Comparison of ENCODE assay signal across 1 cellular context in the genomic region with DNA sequence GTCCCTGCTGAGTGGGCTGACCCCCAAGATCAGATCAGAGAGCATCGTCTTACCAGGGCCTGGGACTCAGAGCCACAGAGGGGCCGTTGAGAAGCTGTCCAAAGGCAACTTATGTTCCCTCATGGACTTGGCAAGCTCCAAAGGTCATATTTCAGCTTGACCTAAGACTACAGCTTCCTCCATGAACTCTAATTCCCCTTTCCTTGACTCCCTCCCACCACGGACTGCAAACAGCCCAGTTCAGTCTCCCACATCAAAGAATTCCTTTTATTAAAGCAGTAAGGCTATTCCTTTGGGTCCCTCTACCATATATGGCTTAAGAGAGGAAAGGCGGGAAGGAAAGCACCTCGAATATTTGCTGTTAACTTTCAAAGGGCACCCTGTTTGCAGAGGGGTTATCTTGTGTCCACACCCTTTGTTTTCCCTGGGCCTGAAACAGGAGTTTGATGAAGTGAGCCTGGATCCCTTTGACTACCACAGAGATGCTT.
TF ChIP-seq lines count a peak whose summit lies in the region.

No MANE protein-coding gene starts in this region.

TF ChIP-seq in HepG2, 621 proteins besides CTCF, POLR2A, EP300 and RAD21 (continued from another document):
- TF ChIP-seq ZNF609 (CRISPR knock-in tag; IDR thresholded peaks at IDR 0.05; ENCODE audit: borderline replicate concordance) (peak; percentile 95), YEATS2 (CRISPR knock-in tag; IDR thresholded peaks at IDR 0.05; ENCODE audit: borderline replicate concordance) (0 out of 2 replicates have a peak, but pooled peaks have one; percentile 26), POGZ (CRISPR knock-in tag; IDR thresholded peaks at IDR 0.05) (peak; percentile 72), RARA (CRISPR knock-in tag; IDR thresholded peaks at IDR 0.05) (peak; percentile 96), ZNF296 (CRISPR knock-in tag; conservative IDR thresholded peaks at IDR 0.05) (no peak), ZFP36L1 (CRISPR knock-in tag; IDR thresholded peaks at IDR 0.05) (no peak), KLF16 (CRISPR knock-in tag; IDR thresholded peaks at IDR 0.05) (peak in 1 of 2 experiments; percentile 45; a peak in 1 of 4 replicates)
- TF ChIP-seq, protein P1, sequence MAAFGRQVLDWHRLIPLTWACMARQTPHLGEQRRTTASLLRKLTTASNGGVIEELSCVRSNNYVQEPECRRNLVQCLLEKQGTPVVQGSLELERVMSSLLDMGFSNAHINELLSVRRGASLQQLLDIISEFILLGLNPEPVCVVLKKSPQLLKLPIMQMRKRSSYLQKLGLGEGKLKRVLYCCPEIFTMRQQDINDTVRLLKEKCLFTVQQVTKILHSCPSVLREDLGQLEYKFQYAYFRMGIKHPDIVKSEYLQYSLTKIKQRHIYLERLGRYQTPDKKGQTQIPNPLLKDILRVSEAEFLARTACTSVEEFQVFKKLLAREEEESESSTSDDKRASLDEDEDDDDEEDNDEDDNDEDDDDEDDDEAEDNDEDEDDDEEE (CRISPR knock-in tag; IDR thresholded peaks at IDR 0.05): no peak
